1 cellular context compared by ENCODE assay signal in the genomic region with DNA sequence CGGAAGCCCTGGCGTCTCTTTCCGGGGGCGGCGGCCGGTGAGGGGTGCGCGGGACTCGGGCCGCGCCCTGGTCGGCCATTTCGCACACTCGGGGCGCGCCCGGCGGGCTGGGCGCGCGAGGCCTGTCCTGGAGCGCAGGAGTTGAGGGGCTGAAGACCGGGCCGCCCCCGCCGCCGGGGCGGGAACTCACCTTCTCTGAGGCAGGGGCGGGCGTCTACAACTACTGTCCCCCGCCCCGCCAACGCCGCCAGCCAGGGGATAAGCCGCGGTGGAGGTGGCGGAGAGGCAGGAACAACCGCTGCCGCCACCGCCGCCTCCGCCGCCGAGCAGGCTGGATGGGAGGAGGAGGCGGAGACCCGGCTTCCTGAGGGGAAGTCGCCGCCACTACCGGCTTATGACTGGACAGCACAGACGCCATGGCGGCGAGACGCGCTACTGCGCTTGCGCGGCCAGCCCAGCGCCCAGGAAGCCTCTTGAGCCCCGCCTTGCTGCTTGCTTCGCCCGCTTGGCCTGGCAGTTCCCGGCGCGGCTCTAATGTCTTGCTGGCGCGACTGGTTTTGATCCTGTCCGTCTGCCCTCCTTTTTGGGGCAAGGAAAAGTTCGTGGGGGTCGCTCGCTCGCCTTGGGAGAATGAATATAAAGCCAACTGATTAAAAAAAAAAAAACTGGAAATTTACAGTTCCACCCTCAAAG.
A peak's percentile ranks its signal among the peaks of the same experiment; 100 is the strongest.
TF ChIP-seq lines count a peak whose summit lies in the region.

Gene KRCC1 (minus strand): TSS at position 348 of the 693 bp plus-strand sequence. CDS start 27,220 bp downstream, outside the sequence.

TF ChIP-seq in HepG2, 621 proteins besides CTCF, POLR2A, EP300 and RAD21 (continued from another document and continues in another):
- no peak for TF ChIP-seq REST (IDR thresholded peaks at IDR 0.05; ENCODE audit: borderline replicate concordance in 1 of 2, low read depth in 1 of 2, low read length in 2 of 2)
- TF ChIP-seq U2AF1 (optimal IDR thresholded peaks at IDR 0.05; ENCODE audit: low read depth, low read length): peak; percentile 41
- no peak for TF ChIP-seq CENPX (CRISPR knock-in tag; IDR thresholded peaks at IDR 0.05)
- peak; percentile 71; the same call in 1 of the 2 replicates for TF ChIP-seq GMEB1 (CRISPR knock-in tag; IDR thresholded peaks at IDR 0.05; ENCODE audit: borderline replicate concordance)
- TF ChIP-seq ISX (CRISPR knock-in tag; conservative IDR thresholded peaks at IDR 0.05): 0 out of 2 replicates have a peak, but pooled peaks have one; percentile 38
- TF ChIP-seq HNRNPK (IDR thresholded peaks at IDR 0.05; ENCODE audit: low read depth, low read length, poor library complexity, severe bottlenecking): peak; percentile 80
- TF ChIP-seq SNRNP70 (IDR thresholded peaks at IDR 0.05; ENCODE audit: low read depth, low read length): no peak
- TF ChIP-seq, protein P1, sequence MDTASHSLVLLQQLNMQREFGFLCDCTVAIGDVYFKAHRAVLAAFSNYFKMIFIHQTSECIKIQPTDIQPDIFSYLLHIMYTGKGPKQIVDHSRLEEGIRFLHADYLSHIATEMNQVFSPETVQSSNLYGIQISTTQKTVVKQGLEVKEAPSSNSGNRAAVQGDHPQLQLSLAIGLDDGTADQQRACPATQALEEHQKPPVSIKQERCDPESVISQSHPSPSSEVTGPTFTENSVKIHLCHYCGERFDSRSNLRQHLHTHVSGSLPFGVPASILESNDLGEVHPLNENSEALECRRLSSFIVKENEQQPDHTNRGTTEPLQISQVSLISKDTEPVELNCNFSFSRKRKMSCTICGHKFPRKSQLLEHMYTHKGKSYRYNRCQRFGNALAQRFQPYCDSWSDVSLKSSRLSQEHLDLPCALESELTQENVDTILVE (CRISPR knock-in tag; IDR thresholded peaks at IDR 0.05): peak; percentile 64; the same call in 1 of the 2 replicates
- 0 out of 2 replicates have a peak, but pooled peaks have one; percentile 64 for TF ChIP-seq SSRP1 (CRISPR knock-in tag; IDR thresholded peaks at IDR 0.05)
- peak; percentile 88; the same call in 1 of the 2 replicates for TF ChIP-seq ZNF446 (CRISPR knock-in tag; IDR thresholded peaks at IDR 0.05)
- no peak for TF ChIP-seq FOXP1 (IDR thresholded peaks at IDR 0.05)
- no peak for TF ChIP-seq FOXP1 (CRISPR knock-in tag; IDR thresholded peaks at IDR 0.05)
- peak; percentile 85; the same call in 1 of the 2 replicates for TF ChIP-seq ZNF343 (CRISPR knock-in tag; IDR thresholded peaks at IDR 0.05)
- TF ChIP-seq FOXK2 (IDR thresholded peaks at IDR 0.05): no peak
- TF ChIP-seq ZC3H4 (CRISPR knock-in tag; IDR thresholded peaks at IDR 0.05; ENCODE audit: borderline replicate concordance): peak; percentile 34; the same call in 1 of the 2 replicates
- 0 out of 2 replicates have a peak, but pooled peaks have one; percentile 25 for TF ChIP-seq ZNF256 (CRISPR knock-in tag; conservative IDR thresholded peaks at IDR 0.05)
- TF ChIP-seq ZNF331 (CRISPR knock-in tag; IDR thresholded peaks at IDR 0.05): peak; percentile 81
- peak; percentile 83; the same call in 1 of the 2 replicates for TF ChIP-seq RXRA (CRISPR knock-in tag; IDR thresholded peaks at IDR 0.05)
- TF ChIP-seq ZNF691 (CRISPR knock-in tag; IDR thresholded peaks at IDR 0.05; ENCODE audit: borderline replicate concordance, low read depth): no peak; the same call in 1 of the 2 replicates
- TF ChIP-seq ZNF33B (CRISPR knock-in tag; IDR thresholded peaks at IDR 0.05): peak; percentile 95; the same call in 1 of the 2 replicates
- TF ChIP-seq, protein P2, sequence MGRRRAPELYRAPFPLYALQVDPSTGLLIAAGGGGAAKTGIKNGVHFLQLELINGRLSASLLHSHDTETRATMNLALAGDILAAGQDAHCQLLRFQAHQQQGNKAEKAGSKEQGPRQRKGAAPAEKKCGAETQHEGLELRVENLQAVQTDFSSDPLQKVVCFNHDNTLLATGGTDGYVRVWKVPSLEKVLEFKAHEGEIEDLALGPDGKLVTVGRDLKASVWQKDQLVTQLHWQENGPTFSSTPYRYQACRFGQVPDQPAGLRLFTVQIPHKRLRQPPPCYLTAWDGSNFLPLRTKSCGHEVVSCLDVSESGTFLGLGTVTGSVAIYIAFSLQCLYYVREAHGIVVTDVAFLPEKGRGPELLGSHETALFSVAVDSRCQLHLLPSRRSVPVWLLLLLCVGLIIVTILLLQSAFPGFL (CRISPR knock-in tag; IDR thresholded peaks at IDR 0.05): no peak
- peak; percentile 79; the same call in 1 of the 2 replicates for TF ChIP-seq HNRNPUL1 (IDR thresholded peaks at IDR 0.05; ENCODE audit: low read depth, low read length)
- TF ChIP-seq MTERF4 (CRISPR knock-in tag; IDR thresholded peaks at IDR 0.05): peak; percentile 87
- TF ChIP-seq ZNF629 (CRISPR knock-in tag; conservative IDR thresholded peaks at IDR 0.05): no peak
- TF ChIP-seq ATF7 (IDR thresholded peaks at IDR 0.05): no peak
- TF ChIP-seq ATF7 (CRISPR knock-in tag; IDR thresholded peaks at IDR 0.05): peak; percentile 35; the same call in 1 of the 2 replicates
- peak; percentile 97 for TF ChIP-seq ZNF547 (CRISPR knock-in tag; IDR thresholded peaks at IDR 0.05)
- peak; percentile 95 for TF ChIP-seq LBX2 (CRISPR knock-in tag; IDR thresholded peaks at IDR 0.05; ENCODE audit: borderline replicate concordance)
- TF ChIP-seq ZNF782 (CRISPR knock-in tag; IDR thresholded peaks at IDR 0.05; ENCODE audit: borderline replicate concordance): no peak
- TF ChIP-seq FOXJ3 (CRISPR knock-in tag; IDR thresholded peaks at IDR 0.05; ENCODE audit: borderline replicate concordance): peak; percentile 23; the same call in 1 of the 2 replicates
- peak; percentile 76 for TF ChIP-seq HNRNPL (IDR thresholded peaks at IDR 0.05; ENCODE audit: low read depth, low read length)
- TF ChIP-seq ZFP82 (CRISPR knock-in tag; IDR thresholded peaks at IDR 0.05; ENCODE audit: borderline replicate concordance): peak; percentile 97; the same call in 1 of the 2 replicates
- peak; percentile 73; the same call in 1 of the 2 replicates for TF ChIP-seq ZFP41 (CRISPR knock-in tag; IDR thresholded peaks at IDR 0.05; ENCODE audit: borderline replicate concordance)
- peak; percentile 7; the same call in 1 of the 2 replicates for TF ChIP-seq ZNF775 (CRISPR knock-in tag; IDR thresholded peaks at IDR 0.05; ENCODE audit: borderline replicate concordance)
- no peak; the same call in 1 of the 2 replicates for TF ChIP-seq ZNF317 (CRISPR knock-in tag; IDR thresholded peaks at IDR 0.05)
- TF ChIP-seq KLF6 (CRISPR knock-in tag; IDR thresholded peaks at IDR 0.05): peak; percentile 94
- 0 out of 2 replicates have a peak, but pooled peaks have one; percentile 54 for TF ChIP-seq ZBTB4 (CRISPR knock-in tag; IDR thresholded peaks at IDR 0.05; ENCODE audit: borderline replicate concordance)
- peak; percentile 91; the same call in 1 of the 2 replicates for TF ChIP-seq ZNF510 (CRISPR knock-in tag; IDR thresholded peaks at IDR 0.05; ENCODE audit: low read depth)
- peak; percentile 97 for TF ChIP-seq BRD4 (CRISPR knock-in tag; IDR thresholded peaks at IDR 0.05)
- TF ChIP-seq, protein P3, sequence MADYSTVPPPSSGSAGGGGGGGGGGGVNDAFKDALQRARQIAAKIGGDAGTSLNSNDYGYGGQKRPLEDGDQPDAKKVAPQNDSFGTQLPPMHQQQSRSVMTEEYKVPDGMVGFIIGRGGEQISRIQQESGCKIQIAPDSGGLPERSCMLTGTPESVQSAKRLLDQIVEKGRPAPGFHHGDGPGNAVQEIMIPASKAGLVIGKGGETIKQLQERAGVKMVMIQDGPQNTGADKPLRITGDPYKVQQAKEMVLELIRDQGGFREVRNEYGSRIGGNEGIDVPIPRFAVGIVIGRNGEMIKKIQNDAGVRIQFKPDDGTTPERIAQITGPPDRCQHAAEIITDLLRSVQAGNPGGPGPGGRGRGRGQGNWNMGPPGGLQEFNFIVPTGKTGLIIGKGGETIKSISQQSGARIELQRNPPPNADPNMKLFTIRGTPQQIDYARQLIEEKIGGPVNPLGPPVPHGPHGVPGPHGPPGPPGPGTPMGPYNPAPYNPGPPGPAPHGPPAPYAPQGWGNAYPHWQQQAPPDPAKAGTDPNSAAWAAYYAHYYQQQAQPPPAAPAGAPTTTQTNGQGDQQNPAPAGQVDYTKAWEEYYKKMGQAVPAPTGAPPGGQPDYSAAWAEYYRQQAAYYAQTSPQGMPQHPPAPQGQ (CRISPR knock-in tag; IDR thresholded peaks at IDR 0.05; ENCODE audit: borderline replicate concordance): no peak
- peak; percentile 64; the same call in 1 of the 2 replicates for TF ChIP-seq ZNF367 (CRISPR knock-in tag; IDR thresholded peaks at IDR 0.05; ENCODE audit: borderline replicate concordance)
- no peak for TF ChIP-seq AGO1 (IDR thresholded peaks at IDR 0.05; ENCODE audit: low read depth, low read length, poor library complexity, severe bottlenecking)
- no peak for TF ChIP-seq MED8 (CRISPR knock-in tag; IDR thresholded peaks at IDR 0.05; ENCODE audit: insufficient replicate concordance)
